In genomic region chr11:74311352-74311926, GRCh38 we compare ENCODE assay signal across 7 cellular contexts. TPM values are rescaled to one million over a fixed set of nuclear protein-coding genes. Genes with fewer than 3 reads are reported as not detected.
A peak's percentile ranks its signal among the peaks of the same experiment; 100 is the strongest.
DNase-seq lines count a peak whose midpoint lies in the region; ATAC-seq and TF ChIP-seq lines count a peak whose summit lies in the region.

Gene P4HA3 (minus strand): TSS chr11:74311640. CDS start chr11:74311611, 29 bp downstream.

- no peak for TF ChIP-seq RAD21 in HCT116 (IDR thresholded peaks at IDR 0.05; ENCODE audit: low read depth)

- no TSS peak for BruUV-seq in HCT116 (replicated peaks; lab: Mats Ljungman, UMichigan)

- H3K4me2 ChIP-seq in HCT116 (ENCODE audit: low read length), result peak within 1 kb of the TSS; percentile 76

- H3K4me3 Mint-ChIP-seq in activated naive CD8-positive, alpha-beta T cell treated with anti-CD3 and anti-CD28 coated beads, Interleukin-2, amount 50 U/mL, for 24 hours, result peak within 1 kb of the TSS; percentile 49

- peaks cover 9% of the 10 kb centered on the region for H3K4me1 Mint-ChIP-seq in activated naive CD8-positive, alpha-beta T cell treated with anti-CD3 and anti-CD28 coated beads, Interleukin-2, amount 50 U/mL, for 24 hours

- H3K9ac ChIP-seq in HCT116 (ENCODE audit: low read length), result peak within 1 kb of the TSS; percentile 47

- H3K9me2 ChIP-seq in HCT116 (ENCODE audit: insufficient read depth), result no peaks in the 10 kb centered on the region

- H3K27me3 ChIP-seq in HCT116 (ENCODE audit: insufficient read depth, low read length) (no peaks in the 10 kb centered on the region), SJSA1 (replicated peaks) (no peaks in the 10 kb centered on the region), right atrium auricular region (no peaks in the 10 kb centered on the region)

- no peak for TF ChIP-seq POLR2A in HCT116 (IDR thresholded peaks at IDR 0.05; ENCODE audit: borderline replicate concordance, extremely low read depth, insufficient read depth, insufficient read length)

- RAD21 ChIA-PET in HCT116 (lab: Charles Lee; ENCODE audit: low non-redundant PET in 1 of 2, low total read pairs in 2 of 2, uncharacterized antibody in 2 of 2, unreplicated experiment in 2 of 2), result no interaction called here

- ATAC-seq in HCT116, result peak; percentile 99
- peak; percentile 92 for ATAC-seq in activated naive CD8-positive, alpha-beta T cell treated with anti-CD3 and anti-CD28 coated beads, Interleukin-2, amount 50 U/mL, for 24 hours
- peak; percentile 82 for ATAC-seq in sciatic nerve
- no peak for ATAC-seq in HG02610 (IDR thresholded peaks at IDR 0.05; ENCODE audit: unreplicated experiment)
- ATAC-seq in HG03460 (IDR thresholded peaks at IDR 0.05; ENCODE audit: unreplicated experiment), result no peak

- H3K4me1 ChIP-seq in HCT116 (ENCODE audit: control insufficient read depth in 1 of 2, insufficient read depth in 2 of 2, low read length in 2 of 2) (peaks cover 0 to 11% of the 10 kb centered on the region in 2 experiments; a peak in 1 of 4 replicates), SJSA1 (replicated peaks) (peaks cover 3% of the 10 kb centered on the region; the same call in 1 of the 2 replicates), right atrium auricular region (peaks cover 0 to 15% of the 10 kb centered on the region in 2 donors)

- DNase-seq in HCT116 (ENCODE audit: low read depth, low spot score), result peak; percentile 18
- DNase-seq in SJSA1 (ENCODE audit: low read depth in 1 of 2, low spot score in 2 of 2), result peak in 1 of 2 experiments; percentile 51
- DNase-seq in activated naive CD8-positive, alpha-beta T cell treated with anti-CD3 and anti-CD28 coated beads, Interleukin-2, amount 50 U/mL, for 24 hours, result peak; percentile 63
- DNase-seq in right atrium auricular region (ENCODE audit: low spot score), result no peak
- DNase-seq in sciatic nerve (ENCODE audit: low spot score), result peak; percentile 81

- H3K79me2 ChIP-seq in HCT116 (ENCODE audit: insufficient read depth, low read length), result no peaks in the 10 kb centered on the region

- TF ChIP-seq CTCF in HCT116 (IDR thresholded peaks at IDR 0.05 in 2 of 3, conservative IDR thresholded peaks at IDR 0.05 in 1 of 3; ENCODE audit: borderline replicate concordance in 1 of 3, insufficient read depth in 1 of 3, low read depth in 2 of 3, low read length in 2 of 3) (0 out of 6 replicates have a peak, but pooled peaks of 1 of the 3 experiments have one; percentile 21), right atrium auricular region (IDR thresholded peaks at IDR 0.05) (peak in 1 of 2 donors; percentile 29)

- H3K27ac ChIP-seq in HCT116 (ENCODE audit: low read depth, low read length), result no peak within 1 kb of the TSS; the same call in 1 of the 2 replicates
- H3K27ac ChIP-seq in SJSA1, result no peak within 1 kb of the TSS
- H3K27ac ChIP-seq in right atrium auricular region, result no peak within 1 kb of the TSS

- H3K36me3 ChIP-seq in HCT116 (ENCODE audit: control insufficient read depth in 1 of 2, insufficient read depth in 2 of 2, low read length in 2 of 2) (no peaks in the 10 kb centered on the region), SJSA1 (no peaks in the 10 kb centered on the region), right atrium auricular region (no peaks in the 10 kb centered on the region)

- no peaks in the 10 kb centered on the region for H4K20me1 ChIP-seq in HCT116 (ENCODE audit: insufficient read depth)

- no peak within 1 kb of the TSS for H3K27ac Mint-ChIP-seq in activated naive CD8-positive, alpha-beta T cell treated with anti-CD3 and anti-CD28 coated beads, Interleukin-2, amount 50 U/mL, for 24 hours

- H3K36me3 Mint-ChIP-seq in activated naive CD8-positive, alpha-beta T cell treated with anti-CD3 and anti-CD28 coated beads, Interleukin-2, amount 50 U/mL, for 24 hours (ENCODE audit: low read depth), result no peaks in the 10 kb centered on the region

- CTCF ChIA-PET in HCT116 (lab: Charles Lee), result no interaction called here

- H3K9me3 ChIP-seq in HCT116 (ENCODE audit: control insufficient read depth in 1 of 2, insufficient read depth in 1 of 2, low read depth in 1 of 2, low read length in 2 of 2) (no peaks in the 10 kb centered on the region), SJSA1 (replicated peaks) (no peaks in the 10 kb centered on the region), right atrium auricular region (peaks cover 0 to 6% of the 10 kb centered on the region in 2 donors)

- H3K4me3 ChIP-seq in HCT116 (replicated peaks in 1 of 2; ENCODE audit: low read depth in 1 of 2, low read length in 2 of 2) (peak within 1 kb of the TSS; percentile 23 to 57), SJSA1 (peak within 1 kb of the TSS; percentile 41), right atrium auricular region (peak within 1 kb of the TSS; percentile 42 to 54)

- peaks cover 4% of the 10 kb centered on the region for H3K9me3 Mint-ChIP-seq in activated naive CD8-positive, alpha-beta T cell treated with anti-CD3 and anti-CD28 coated beads, Interleukin-2, amount 50 U/mL, for 24 hours

- H3K27me3 Mint-ChIP-seq in activated naive CD8-positive, alpha-beta T cell treated with anti-CD3 and anti-CD28 coated beads, Interleukin-2, amount 50 U/mL, for 24 hours, result peaks cover 43% of the 10 kb centered on the region

- intact Hi-C loops in HCT116 (cut with micrococcal nuclease) (no loop called here), sciatic nerve (cut with DNase I) (no loop called here)

- H2AFZ ChIP-seq in HCT116 (ENCODE audit: low read depth, low read length, poor library complexity, severe bottlenecking), result peak within 1 kb of the TSS; percentile 96

- POLR2A ChIA-PET in HCT116 (lab: Charles Lee), result no interaction called here

TF ChIP-seq in HCT116, 20 proteins besides CTCF, POLR2A, EP300 and RAD21:
- no peak for TF ChIP-seq ZBTB33 (IDR thresholded peaks at IDR 0.05; ENCODE audit: extremely low read depth, insufficient replicate concordance, low read length)
- TF ChIP-seq TCF7L2 (IDR thresholded peaks at IDR 0.05; ENCODE audit: borderline replicate concordance, extremely low read depth, insufficient read depth, insufficient read length), result no peak
- no peak for TF ChIP-seq ZFX (IDR thresholded peaks at IDR 0.05)
- peak; percentile 72; the same call in 1 of the 2 replicates for TF ChIP-seq CBX3 (IDR thresholded peaks at IDR 0.05; ENCODE audit: low read depth)
- no peak for TF ChIP-seq EZH2 (IDR thresholded peaks at IDR 0.05)
- no peak for TF ChIP-seq CEBPB (IDR thresholded peaks at IDR 0.05; ENCODE audit: low read depth)
- TF ChIP-seq POLR2AphosphoS5 (IDR thresholded peaks at IDR 0.05; ENCODE audit: low read depth, low read length), result peak; percentile 31; the same call in 1 of the 2 replicates
- no peak for TF ChIP-seq YY1 (IDR thresholded peaks at IDR 0.05; ENCODE audit: extremely low read depth, insufficient replicate concordance, low read depth, low read length)
- peak; percentile 93 for TF ChIP-seq MAX (IDR thresholded peaks at IDR 0.05)
- no peak for TF ChIP-seq SP1 (IDR thresholded peaks at IDR 0.05; ENCODE audit: low read depth)
- TF ChIP-seq EGR1 (IDR thresholded peaks at IDR 0.05; ENCODE audit: low read depth), result no peak
- no peak for TF ChIP-seq SIN3A (IDR thresholded peaks at IDR 0.05; ENCODE audit: low read depth)
- no peak for TF ChIP-seq FOSL1 (IDR thresholded peaks at IDR 0.05; ENCODE audit: low read depth)
- no peak for TF ChIP-seq ELF1 (IDR thresholded peaks at IDR 0.05; ENCODE audit: borderline replicate concordance, low read depth)
- TF ChIP-seq JUND (IDR thresholded peaks at IDR 0.05), result no peak

RNA-seq across cellular contexts. Expression of gene P4HA3, which starts in this region (rescaled TPM):
- total RNA-seq in HCT116 (2021; ENCODE audit: unreplicated experiment), result 0.91 TPM
- polyA plus RNA-seq in HCT116 (2012), result 0.45 and 0.77 TPM in 2 replicates
- 0.89 TPM in 1 of 2 replicates, not detected in the other for total RNA-seq in SJSA1 (2014; rRNA removed; shearing (Covaris generic))
- under 1 TPM in 1 of 2 donors, not detected in 1; 0.75 TPM for total RNA-seq in right atrium auricular region
- total RNA-seq in sciatic nerve, result 0.45 TPM

Comparison
In these comparisons a context has a peak if more than half of its experiments do, and no peak if none do; other contexts are left out.
1. Peak in DNase-seq, ATAC-seq, H3K4me3 ChIP-seq, H3K9ac ChIP-seq and H3K4me2 ChIP-seq in HCT116; RNA of the gene not detected or under 1 TPM.
2. Peak in DNase-seq and ATAC-seq in sciatic nerve; RNA of the gene not detected or under 1 TPM.